Comparison of ENCODE assay signal across 31 cellular contexts in genomic region chr9:133088756-133089155, GRCh38.
"Had no signal": no experiment of that assay in that cellular context is flagged by ENCODE, and none has a peak within 500 bp of the region (broad histone marks: within the 10 kb centered on the region; RNA-seq: fewer than 3 reads in every experiment).

No MANE protein-coding gene starts in this region.

- H3K27me3 ChIP-seq: adrenal gland, breast epithelium, cardiac muscle cell, esophagus muscularis mucosa, foreskin keratinocyte, gastrocnemius medialis, heart left ventricle had no signal

- H3K27me3 Mint-ChIP-seq: activated CD4-positive, alpha-beta memory T cell treated with anti-CD3 and anti-CD28 coated beads, Interleukin-2, amount 10 ng/mL, durations not matched to agents 7 days and 5 days; activated CD4-positive, alpha-beta T cell treated with anti-CD3 and anti-CD28 coated beads, Interleukin-2, amount 10 ng/mL, durations not matched to agents 7 days and 5 days; activated naive CD4-positive, alpha-beta T cell treated with anti-CD3 and anti-CD28 coated beads, Interleukin-2, amount 50 U/mL, for 24 hours; activated naive CD8-positive, alpha-beta T cell treated with anti-CD3 and anti-CD28 coated beads for 36 hours; activated naive CD8-positive, alpha-beta T cell treated with anti-CD3 and anti-CD28 coated beads, Interleukin-2, amount 50 U/mL, for 24 hours; activated T-cell treated with anti-CD3 and anti-CD28 coated beads, Interleukin-2, amount 50 U/mL, for 24 hours; brain; effector memory CD8-positive, alpha-beta T cell had no signal

- H3K4me3 Mint-ChIP-seq: activated CD4-positive, alpha-beta memory T cell treated with anti-CD3 and anti-CD28 coated beads, Interleukin-2, amount 10 ng/mL, durations not matched to agents 7 days and 5 days; activated CD4-positive, alpha-beta T cell treated with anti-CD3 and anti-CD28 coated beads, Interleukin-2, amount 10 ng/mL, durations not matched to agents 7 days and 5 days; activated naive CD4-positive, alpha-beta T cell treated with anti-CD3 and anti-CD28 coated beads for 36 hours; activated naive CD4-positive, alpha-beta T cell treated with anti-CD3 and anti-CD28 coated beads, Interleukin-2, amount 50 U/mL, for 24 hours; activated naive CD8-positive, alpha-beta T cell treated with anti-CD3 and anti-CD28 coated beads for 36 hours; activated naive CD8-positive, alpha-beta T cell treated with anti-CD3 and anti-CD28 coated beads, Interleukin-2, amount 50 U/mL, for 24 hours; activated T-cell treated with anti-CD3 and anti-CD28 coated beads, Interleukin-2, amount 50 U/mL, for 24 hours; activated T-cell treated with anti-CD3 and anti-CD28 coated beads, Interleukin-2, amount 50 U/mL, for 72 hours; brain; effector memory CD8-positive, alpha-beta T cell; WTC11 had no signal

- H3K36me3 Mint-ChIP-seq: activated naive CD4-positive, alpha-beta T cell treated with anti-CD3 and anti-CD28 coated beads, Interleukin-2, amount 50 U/mL, for 24 hours; activated naive CD8-positive, alpha-beta T cell treated with anti-CD3 and anti-CD28 coated beads for 36 hours; WTC11 had no signal

- H3K4me3 ChIP-seq: adrenal gland, breast epithelium, cardiac muscle cell, esophagus muscularis mucosa, gastrocnemius medialis, heart left ventricle had no signal

- H3K9me3 Mint-ChIP-seq: activated CD4-positive, alpha-beta memory T cell treated with anti-CD3 and anti-CD28 coated beads, Interleukin-2, amount 10 ng/mL, durations not matched to agents 7 days and 5 days; activated CD4-positive, alpha-beta T cell treated with anti-CD3 and anti-CD28 coated beads, Interleukin-2, amount 10 ng/mL, durations not matched to agents 7 days and 5 days; activated naive CD4-positive, alpha-beta T cell treated with anti-CD3 and anti-CD28 coated beads for 36 hours; activated naive CD4-positive, alpha-beta T cell treated with anti-CD3 and anti-CD28 coated beads, Interleukin-2, amount 50 U/mL, for 24 hours; activated naive CD8-positive, alpha-beta T cell treated with anti-CD3 and anti-CD28 coated beads for 36 hours; activated naive CD8-positive, alpha-beta T cell treated with anti-CD3 and anti-CD28 coated beads, Interleukin-2, amount 50 U/mL, for 24 hours; activated T-cell treated with anti-CD3 and anti-CD28 coated beads, Interleukin-2, amount 50 U/mL, for 24 hours; activated T-cell treated with anti-CD3 and anti-CD28 coated beads, Interleukin-2, amount 50 U/mL, for 72 hours; WTC11 had no signal

- H3K36me3 ChIP-seq: adrenal gland, breast epithelium, cardiac muscle cell, esophagus muscularis mucosa, gastrocnemius medialis, heart left ventricle had no signal

- H3K27ac Mint-ChIP-seq: activated CD4-positive, alpha-beta memory T cell treated with anti-CD3 and anti-CD28 coated beads, Interleukin-2, amount 10 ng/mL, durations not matched to agents 7 days and 5 days; activated CD4-positive, alpha-beta T cell treated with anti-CD3 and anti-CD28 coated beads, Interleukin-2, amount 10 ng/mL, durations not matched to agents 7 days and 5 days; activated naive CD4-positive, alpha-beta T cell treated with anti-CD3 and anti-CD28 coated beads for 36 hours; activated naive CD4-positive, alpha-beta T cell treated with anti-CD3 and anti-CD28 coated beads, Interleukin-2, amount 50 U/mL, for 24 hours; activated naive CD8-positive, alpha-beta T cell treated with anti-CD3 and anti-CD28 coated beads for 36 hours; activated naive CD8-positive, alpha-beta T cell treated with anti-CD3 and anti-CD28 coated beads, Interleukin-2, amount 50 U/mL, for 24 hours; activated T-cell treated with anti-CD3 and anti-CD28 coated beads, Interleukin-2, amount 50 U/mL, for 24 hours; activated T-cell treated with anti-CD3 and anti-CD28 coated beads, Interleukin-2, amount 50 U/mL, for 72 hours; brain; effector memory CD8-positive, alpha-beta T cell; WTC11 had no signal

- ATAC-seq: activated naive CD8-positive, alpha-beta T cell treated with anti-CD3 and anti-CD28 coated beads, Interleukin-2, amount 50 U/mL, for 24 hours; foreskin keratinocyte; gastrocnemius medialis; heart left ventricle had no signal

- DNase-seq: activated CD4-positive, alpha-beta memory T cell treated with anti-CD3 and anti-CD28 coated beads, Interleukin-2, amount 10 ng/mL, durations not matched to agents 7 days and 5 days; activated CD4-positive, alpha-beta T cell treated with anti-CD3 and anti-CD28 coated beads for 1 hour; activated CD4-positive, alpha-beta T cell treated with anti-CD3 and anti-CD28 coated beads for 4 hours; activated CD4-positive, alpha-beta T cell treated with anti-CD3 and anti-CD28 coated beads, Interleukin-2, amount 10 ng/mL, durations not matched to agents 7 days and 5 days; activated CD4-positive, alpha-beta T cell treated with anti-CD3 and anti-CD28 coated beads, Interleukin-2, amount 50 U/mL, for 4 hours; activated CD8-positive, alpha-beta memory T cell treated with anti-CD3 and anti-CD28 coated beads, Interleukin-2, amount 50 U/mL, for 48 hours; activated naive CD4-positive, alpha-beta T cell treated with anti-CD3 and anti-CD28 coated beads for 36 hours; activated naive CD8-positive, alpha-beta T cell treated with anti-CD3 and anti-CD28 coated beads for 36 hours; activated naive CD8-positive, alpha-beta T cell treated with anti-CD3 and anti-CD28 coated beads, Interleukin-2, amount 50 U/mL, for 24 hours; activated T-cell treated with anti-CD3 and anti-CD28 coated beads for 4 hours; activated T-cell treated with anti-CD3 and anti-CD28 coated beads, Interleukin-2, amount 50 U/mL, for 24 hours; activated T-cell treated with anti-CD3 and anti-CD28 coated beads, Interleukin-2, amount 50 U/mL, for 72 hours; adrenal gland; amygdala; aorta; central memory CD4-positive, alpha-beta T cell; cortex of kidney; dermis blood vessel endothelial cell; effector CD4-positive, alpha-beta T cell; effector memory CD8-positive, alpha-beta T cell; foreskin keratinocyte; gastrocnemius medialis; glutamatergic neuron had no signal

- H3K9me3 ChIP-seq: adrenal gland, breast epithelium, esophagus muscularis mucosa, gastrocnemius medialis, heart left ventricle had no signal

- H3K4me1 ChIP-seq: adrenal gland, breast epithelium, esophagus muscularis mucosa, foreskin keratinocyte, gastrocnemius medialis had no signal

- H3K4me1 Mint-ChIP-seq: activated CD4-positive, alpha-beta memory T cell treated with anti-CD3 and anti-CD28 coated beads, Interleukin-2, amount 10 ng/mL, durations not matched to agents 7 days and 5 days; activated CD4-positive, alpha-beta T cell treated with anti-CD3 and anti-CD28 coated beads, Interleukin-2, amount 10 ng/mL, durations not matched to agents 7 days and 5 days; activated naive CD4-positive, alpha-beta T cell treated with anti-CD3 and anti-CD28 coated beads, Interleukin-2, amount 50 U/mL, for 24 hours; activated naive CD8-positive, alpha-beta T cell treated with anti-CD3 and anti-CD28 coated beads for 36 hours; activated naive CD8-positive, alpha-beta T cell treated with anti-CD3 and anti-CD28 coated beads, Interleukin-2, amount 50 U/mL, for 24 hours; brain; WTC11 had no signal

- FAIRE-seq: colon had no signal

- H3K27ac ChIP-seq: adrenal gland, breast epithelium, cardiac muscle cell, esophagus muscularis mucosa, foreskin keratinocyte, gastrocnemius medialis, heart left ventricle had no signal
